Comparison of ENCODE assay signal across 23 cellular contexts in genomic region chr15:44971036-44971435, GRCh38. TPM values are rescaled to one million over a fixed set of nuclear protein-coding genes. Genes with fewer than 3 reads are reported as not detected.
"Had no signal": no experiment of that assay in that cellular context is flagged by ENCODE, and none has a peak within 500 bp of the region (broad histone marks: within the 10 kb centered on the region; RNA-seq: fewer than 3 reads in every experiment).

No MANE protein-coding gene starts in this region.

- ATAC-seq: activated CD4-positive, alpha-beta T cell treated with anti-CD3 and anti-CD28 coated beads for 36 hours; esophagus mucosa; gastroesophageal sphincter; heart left ventricle; mucosa of descending colon; stimulated activated naive CD8-positive, alpha-beta T cell treated with anti-CD3 and anti-CD28 coated beads, Interleukin-15, Interleukin-2, amounts not matched to agents 100 U/mL and 50 U/mL, for 24 hours had no signal

- H3K27ac ChIP-seq: gastroesophageal sphincter, heart left ventricle, neural progenitor cell, right atrium auricular region, tibial artery, uterus had no signal

- H3K4me3 ChIP-seq: gastroesophageal sphincter, heart left ventricle, mucosa of descending colon, neural progenitor cell, right atrium auricular region, tibial artery, uterus had no signal

- H3K27me3 ChIP-seq: gastroesophageal sphincter, neural progenitor cell, right atrium auricular region, uterus had no signal

- DNase-seq: activated CD4-positive, alpha-beta T cell treated with anti-CD3 and anti-CD28 coated beads for 36 hours; activated CD4-positive, alpha-beta T cell treated with anti-CD3 and anti-CD28 coated beads, Interleukin-2, amount 50 U/mL, for 48 hours; activated gamma-delta T cell treated with Interleukin-2 at 50 U/mL for 16 hours; amniotic stem cell; effector CD8-positive, alpha-beta T cell; heart left ventricle; mucosa of descending colon; naive B cell; stimulated activated CD4-positive, alpha-beta T cell treated with anti-CD3 and anti-CD28 coated beads, Interleukin-2, amount 100 ng/mL, for 24 hours; stimulated activated naive CD8-positive, alpha-beta T cell treated with anti-CD3 and anti-CD28 coated beads, Interleukin-15, Interleukin-2, amounts not matched to agents 100 U/mL and 50 U/mL, for 24 hours; substantia nigra; tibial artery; uterus had no signal

- H3K9me3 ChIP-seq: gastroesophageal sphincter, heart left ventricle, mucosa of descending colon, right atrium auricular region, tibial artery, uterus had no signal

- H3K36me3 ChIP-seq: gastroesophageal sphincter, heart left ventricle, neural progenitor cell, right atrium auricular region, tibial artery, uterus had no signal

- H3K4me1 ChIP-seq: gastroesophageal sphincter, heart left ventricle, neural progenitor cell, right atrium auricular region, tibial artery, uterus had no signal

RNA-seq across cellular contexts. Expression of gene TERB2, which starts 14.5 kb away (rescaled TPM):
- total RNA-seq: activated CD4-positive, alpha-beta T cell treated with anti-CD3 and anti-CD28 coated beads for 36 hours; cerebellum; esophagus mucosa; gastroesophageal sphincter; heart left ventricle; kidney epithelial cell; liver; mucosa of descending colon; osteoblast; progenitor cell of endocrine pancreas; right atrium auricular region; skeletal muscle tissue; uterus had no signal
